8 cellular contexts compared by ENCODE assay signal in the genomic region with DNA sequence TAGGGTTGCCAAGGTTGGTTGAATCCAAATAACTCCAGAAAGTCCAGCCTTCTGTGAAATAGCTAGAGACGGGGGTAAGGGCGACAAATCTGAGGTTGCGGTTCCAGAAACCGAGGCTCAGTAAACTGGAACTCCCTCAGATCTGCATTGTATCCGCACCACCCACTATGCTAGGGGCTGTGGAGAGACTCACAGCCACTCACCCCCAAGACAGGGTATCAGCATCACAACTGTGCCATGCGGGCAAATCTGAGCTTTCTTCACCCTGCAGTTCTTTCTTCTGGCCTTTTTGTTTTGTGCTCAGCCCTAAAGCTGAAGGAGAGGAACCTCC. TPM values are rescaled to one million over a fixed set of nuclear protein-coding genes. Genes with fewer than 3 reads are reported as not detected.
DNase-seq lines count a peak whose midpoint lies in the region; ATAC-seq, FAIRE-seq and TF ChIP-seq lines count a peak whose summit lies in the region.

No MANE protein-coding gene starts in this region.

- H3K4me2 ChIP-seq in astrocyte (ENCODE audit: low read length) = peak overlapping the region; percentile 85

- H3K9me3 Mint-ChIP-seq in activated T-cell treated with anti-CD3 and anti-CD28 coated beads, Interleukin-2, amount 50 U/mL, for 4 hours = no peaks in the 10 kb centered on the region
- H3K9me3 Mint-ChIP-seq in astrocyte (ENCODE audit: unreplicated experiment) (no peaks in the 10 kb centered on the region), type B pancreatic cell (no peaks in the 10 kb centered on the region)

- peaks cover 7% of the 10 kb centered on the region for H3K4me1 ChIP-seq in astrocyte (ENCODE audit: insufficient read depth, low read length)
- peaks cover 0 to 8% (median 0%) of the 10 kb centered on the region in 4 donors for H3K4me1 ChIP-seq in right lobe of liver

- ATAC-seq in activated T-cell treated with anti-CD3 and anti-CD28 coated beads, Interleukin-2, amount 50 U/mL, for 4 hours = peak; percentile 35 to 39
- no peak for ATAC-seq in right lobe of liver
- no peak for ATAC-seq in GM18498 (IDR thresholded peaks at IDR 0.05; ENCODE audit: unreplicated experiment)

- intact Hi-C loops in right lobe of liver (cut with DNase I) = no loop called here

- no peaks in the 10 kb centered on the region for H3K36me3 ChIP-seq in astrocyte (ENCODE audit: insufficient read depth, low read length)
- H3K36me3 ChIP-seq in right lobe of liver = no peaks in the 10 kb centered on the region

- no peak for TF ChIP-seq CTCF in astrocyte (IDR thresholded peaks at IDR 0.05; ENCODE audit: insufficient read depth, low read depth, low read length)
- no peak for TF ChIP-seq CTCF in right lobe of liver (IDR thresholded peaks at IDR 0.05)
- no peak for TF ChIP-seq CTCF in type B pancreatic cell (conservative IDR thresholded peaks at IDR 0.05)

- no peaks in the 10 kb centered on the region for H3K27me3 Mint-ChIP-seq in activated T-cell treated with anti-CD3 and anti-CD28 coated beads, Interleukin-2, amount 50 U/mL, for 4 hours (ENCODE audit: low read depth)
- H3K27me3 Mint-ChIP-seq in astrocyte (ENCODE audit: low read depth, unreplicated experiment) (no peaks in the 10 kb centered on the region), type B pancreatic cell (no peaks in the 10 kb centered on the region)

- peak; percentile 9 for FAIRE-seq in astrocyte (lab: Jason Lieb, UNC)

- no peak for TF ChIP-seq POLR2A in right lobe of liver (IDR thresholded peaks at IDR 0.05)

- DNase-seq in activated T-cell treated with anti-CD3 and anti-CD28 coated beads, Interleukin-2, amount 50 U/mL, for 4 hours = no peak
- DNase-seq in activated T-cell treated with anti-CD3 and anti-CD28 coated beads, Interleukin-2, amount 50 U/mL, for 1 hour = no peak
- DNase-seq in astrocyte (ENCODE audit: low read depth) (no peak), right lobe of liver (no peak), type B pancreatic cell (ENCODE audit: extremely low spot score, unreplicated experiment) (no peak), AML-193 (lab: John Stamatoyannopoulos, UW) (no peak), HuH-7 (ENCODE audit: low spot score) (no peak)

- whole genome bisulfite sequencing in right lobe of liver (ENCODE audit: insufficient coverage, low coverage, low lambda C conversion rate, missing lambda C conversion rate) = 63% methylated on average over 1 of the region's 6 CpGs

- peak overlapping the region; percentile 58 for H3K9ac ChIP-seq in astrocyte (ENCODE audit: low read length)

- peak overlapping the region; percentile 50 for H3K4me3 ChIP-seq in astrocyte (ENCODE audit: insufficient read depth, low read depth, low read length)
- peak overlapping the region; percentile 44 to 57 (median 44) for H3K4me3 ChIP-seq in right lobe of liver

- peak overlapping the region; percentile 84 for H3K4me3 Mint-ChIP-seq in activated T-cell treated with anti-CD3 and anti-CD28 coated beads, Interleukin-2, amount 50 U/mL, for 4 hours
- H3K4me3 Mint-ChIP-seq in astrocyte (ENCODE audit: unreplicated experiment) (peak overlapping the region; percentile 81), type B pancreatic cell (peak overlapping the region; percentile 96)

- H3K79me2 ChIP-seq in astrocyte (ENCODE audit: insufficient read depth, low read length) = no peaks in the 10 kb centered on the region

- H3K27ac ChIP-seq in astrocyte (ENCODE audit: low read depth, low read length) (no peak overlapping the region), right lobe of liver (no peak overlapping the region)

- peaks cover 12% of the 10 kb centered on the region for H3K36me3 Mint-ChIP-seq in activated T-cell treated with anti-CD3 and anti-CD28 coated beads, Interleukin-2, amount 50 U/mL, for 4 hours (ENCODE audit: insufficient read depth)
- no peaks in the 10 kb centered on the region for H3K36me3 Mint-ChIP-seq in astrocyte (ENCODE audit: low read depth, unreplicated experiment)
- peaks cover 4% of the 10 kb centered on the region for H3K36me3 Mint-ChIP-seq in type B pancreatic cell

- H4K20me1 ChIP-seq in astrocyte (ENCODE audit: insufficient read depth, low read length) = no peaks in the 10 kb centered on the region

- peaks cover 47% of the 10 kb centered on the region for H3K4me1 Mint-ChIP-seq in activated T-cell treated with anti-CD3 and anti-CD28 coated beads, Interleukin-2, amount 50 U/mL, for 4 hours (ENCODE audit: low read depth)
- H3K4me1 Mint-ChIP-seq in astrocyte (ENCODE audit: low read depth, unreplicated experiment) (peaks cover 3% of the 10 kb centered on the region), type B pancreatic cell (ENCODE audit: unreplicated experiment) (peaks cover 23% of the 10 kb centered on the region)

- H2AFZ ChIP-seq in astrocyte (ENCODE audit: low read depth, low read length) = peak overlapping the region; percentile 66

- H3K27me3 ChIP-seq in astrocyte (ENCODE audit: insufficient read depth, low read length) (no peaks in the 10 kb centered on the region), right lobe of liver (no peaks in the 10 kb centered on the region)

- H3K9me3 ChIP-seq in astrocyte (ENCODE audit: insufficient read depth, low read depth, low read length) = no peaks in the 10 kb centered on the region
- no peaks in the 10 kb centered on the region for H3K9me3 ChIP-seq in right lobe of liver

- no peak overlapping the region for H3K27ac Mint-ChIP-seq in astrocyte (ENCODE audit: unreplicated experiment)
- peak overlapping the region; percentile 84 for H3K27ac Mint-ChIP-seq in type B pancreatic cell

RNA-seq across cellular contexts. Expression of a gene that starts 0.6 kb away (rescaled TPM):
- 1 to 10 TPM; 3.7 to 5.4 (median 5.2) TPM for total RNA-seq in activated T-cell treated with anti-CD3 and anti-CD28 coated beads, Interleukin-2, amount 50 U/mL, for 4 hours
- total RNA-seq in astrocyte (6.1 and 6.4 TPM in 2 replicates), right lobe of liver (1 to 10 TPM; 1.5 to 4.3 (median 2.8) TPM), type B pancreatic cell (ENCODE audit: low replicate concordance) (16.7 and 25.1 TPM in 2 replicates)

RNA-seq across cellular contexts. Expression of a gene that starts 51.6 kb away (rescaled TPM):
- total RNA-seq in activated T-cell treated with anti-CD3 and anti-CD28 coated beads, Interleukin-2, amount 50 U/mL, for 4 hours = 10 to 100 TPM; 12.8 to 20.6 (median 14.8) TPM
- total RNA-seq in astrocyte = 7.3 and 9.3 TPM in 2 replicates
- total RNA-seq in right lobe of liver = 1 to 10 TPM in 5 of 6 experiments, under 1 TPM in 1; 0.81 to 3.6 (median 3.2) TPM
- total RNA-seq in type B pancreatic cell (ENCODE audit: low replicate concordance) = 15.5 and 16.6 TPM in 2 replicates

Comparison
In these comparisons a context has a peak if more than half of its experiments do, and no peak if none do; other contexts are left out.
1. ATAC-seq: peak in activated T-cell treated with anti-CD3 and anti-CD28 coated beads, Interleukin-2, amount 50 U/mL, for 4 hours (2 of 2); none in right lobe of liver (0 of 4) and GM18498 (single experiment).
2. Peak in every context shown above with its lines, with median percentiles within 50 percentile points of each other: H3K4me3 Mint-ChIP-seq.